ENCODE assay signal across 1 cellular context in the genomic region with DNA sequence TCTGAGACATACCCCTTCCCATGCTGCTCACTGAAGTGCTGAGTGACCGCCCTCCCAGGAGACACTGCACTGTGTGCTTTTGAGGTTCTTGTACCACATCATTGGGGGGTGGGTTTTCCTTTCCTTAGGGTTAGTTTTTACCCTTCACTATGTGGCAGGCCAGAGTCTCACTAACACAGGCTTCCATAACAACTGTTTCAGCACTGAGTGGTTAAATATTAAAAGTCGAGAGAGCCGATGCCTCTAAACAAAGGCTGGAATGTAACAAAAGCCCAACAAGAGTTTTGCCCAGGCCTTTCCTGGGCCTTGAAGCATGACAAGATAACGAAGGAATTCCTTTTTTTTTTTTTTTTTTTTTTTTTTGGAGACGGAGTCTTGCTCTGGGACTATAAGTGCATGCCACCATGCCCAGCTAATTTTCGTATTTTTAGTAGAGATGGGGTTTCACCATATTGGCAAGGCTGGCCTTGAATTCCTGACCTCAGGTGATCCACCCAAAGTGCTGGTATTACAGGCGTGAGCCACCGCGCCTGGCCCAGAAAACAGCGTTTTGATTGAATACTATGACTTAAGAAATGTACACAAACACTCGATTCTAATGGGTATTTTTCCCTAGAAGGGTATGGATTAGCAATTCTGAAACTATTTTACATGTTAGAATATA.
TF ChIP-seq lines count a peak whose summit lies in the region.

No MANE protein-coding gene starts in this region.

TF ChIP-seq in GM23338, 12 proteins besides CTCF, POLR2A, EP300 and RAD21 (continued from another document):
- TF ChIP-seq, protein P1, sequence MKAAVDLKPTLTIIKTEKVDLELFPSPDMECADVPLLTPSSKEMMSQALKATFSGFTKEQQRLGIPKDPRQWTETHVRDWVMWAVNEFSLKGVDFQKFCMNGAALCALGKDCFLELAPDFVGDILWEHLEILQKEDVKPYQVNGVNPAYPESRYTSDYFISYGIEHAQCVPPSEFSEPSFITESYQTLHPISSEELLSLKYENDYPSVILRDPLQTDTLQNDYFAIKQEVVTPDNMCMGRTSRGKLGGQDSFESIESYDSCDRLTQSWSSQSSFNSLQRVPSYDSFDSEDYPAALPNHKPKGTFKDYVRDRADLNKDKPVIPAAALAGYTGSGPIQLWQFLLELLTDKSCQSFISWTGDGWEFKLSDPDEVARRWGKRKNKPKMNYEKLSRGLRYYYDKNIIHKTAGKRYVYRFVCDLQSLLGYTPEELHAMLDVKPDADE (IDR thresholded peaks at IDR 0.05): no peak
- TF ChIP-seq ZNF331 (CRISPR knock-in tag; IDR thresholded peaks at IDR 0.05; ENCODE audit: low read depth): no peak
- TF ChIP-seq STAT1 (IDR thresholded peaks at IDR 0.05; ENCODE audit: unreplicated experiment): no peak
- TF ChIP-seq NANOG (IDR thresholded peaks at IDR 0.05; ENCODE audit: borderline replicate concordance): no peak
- TF ChIP-seq, protein P2, sequence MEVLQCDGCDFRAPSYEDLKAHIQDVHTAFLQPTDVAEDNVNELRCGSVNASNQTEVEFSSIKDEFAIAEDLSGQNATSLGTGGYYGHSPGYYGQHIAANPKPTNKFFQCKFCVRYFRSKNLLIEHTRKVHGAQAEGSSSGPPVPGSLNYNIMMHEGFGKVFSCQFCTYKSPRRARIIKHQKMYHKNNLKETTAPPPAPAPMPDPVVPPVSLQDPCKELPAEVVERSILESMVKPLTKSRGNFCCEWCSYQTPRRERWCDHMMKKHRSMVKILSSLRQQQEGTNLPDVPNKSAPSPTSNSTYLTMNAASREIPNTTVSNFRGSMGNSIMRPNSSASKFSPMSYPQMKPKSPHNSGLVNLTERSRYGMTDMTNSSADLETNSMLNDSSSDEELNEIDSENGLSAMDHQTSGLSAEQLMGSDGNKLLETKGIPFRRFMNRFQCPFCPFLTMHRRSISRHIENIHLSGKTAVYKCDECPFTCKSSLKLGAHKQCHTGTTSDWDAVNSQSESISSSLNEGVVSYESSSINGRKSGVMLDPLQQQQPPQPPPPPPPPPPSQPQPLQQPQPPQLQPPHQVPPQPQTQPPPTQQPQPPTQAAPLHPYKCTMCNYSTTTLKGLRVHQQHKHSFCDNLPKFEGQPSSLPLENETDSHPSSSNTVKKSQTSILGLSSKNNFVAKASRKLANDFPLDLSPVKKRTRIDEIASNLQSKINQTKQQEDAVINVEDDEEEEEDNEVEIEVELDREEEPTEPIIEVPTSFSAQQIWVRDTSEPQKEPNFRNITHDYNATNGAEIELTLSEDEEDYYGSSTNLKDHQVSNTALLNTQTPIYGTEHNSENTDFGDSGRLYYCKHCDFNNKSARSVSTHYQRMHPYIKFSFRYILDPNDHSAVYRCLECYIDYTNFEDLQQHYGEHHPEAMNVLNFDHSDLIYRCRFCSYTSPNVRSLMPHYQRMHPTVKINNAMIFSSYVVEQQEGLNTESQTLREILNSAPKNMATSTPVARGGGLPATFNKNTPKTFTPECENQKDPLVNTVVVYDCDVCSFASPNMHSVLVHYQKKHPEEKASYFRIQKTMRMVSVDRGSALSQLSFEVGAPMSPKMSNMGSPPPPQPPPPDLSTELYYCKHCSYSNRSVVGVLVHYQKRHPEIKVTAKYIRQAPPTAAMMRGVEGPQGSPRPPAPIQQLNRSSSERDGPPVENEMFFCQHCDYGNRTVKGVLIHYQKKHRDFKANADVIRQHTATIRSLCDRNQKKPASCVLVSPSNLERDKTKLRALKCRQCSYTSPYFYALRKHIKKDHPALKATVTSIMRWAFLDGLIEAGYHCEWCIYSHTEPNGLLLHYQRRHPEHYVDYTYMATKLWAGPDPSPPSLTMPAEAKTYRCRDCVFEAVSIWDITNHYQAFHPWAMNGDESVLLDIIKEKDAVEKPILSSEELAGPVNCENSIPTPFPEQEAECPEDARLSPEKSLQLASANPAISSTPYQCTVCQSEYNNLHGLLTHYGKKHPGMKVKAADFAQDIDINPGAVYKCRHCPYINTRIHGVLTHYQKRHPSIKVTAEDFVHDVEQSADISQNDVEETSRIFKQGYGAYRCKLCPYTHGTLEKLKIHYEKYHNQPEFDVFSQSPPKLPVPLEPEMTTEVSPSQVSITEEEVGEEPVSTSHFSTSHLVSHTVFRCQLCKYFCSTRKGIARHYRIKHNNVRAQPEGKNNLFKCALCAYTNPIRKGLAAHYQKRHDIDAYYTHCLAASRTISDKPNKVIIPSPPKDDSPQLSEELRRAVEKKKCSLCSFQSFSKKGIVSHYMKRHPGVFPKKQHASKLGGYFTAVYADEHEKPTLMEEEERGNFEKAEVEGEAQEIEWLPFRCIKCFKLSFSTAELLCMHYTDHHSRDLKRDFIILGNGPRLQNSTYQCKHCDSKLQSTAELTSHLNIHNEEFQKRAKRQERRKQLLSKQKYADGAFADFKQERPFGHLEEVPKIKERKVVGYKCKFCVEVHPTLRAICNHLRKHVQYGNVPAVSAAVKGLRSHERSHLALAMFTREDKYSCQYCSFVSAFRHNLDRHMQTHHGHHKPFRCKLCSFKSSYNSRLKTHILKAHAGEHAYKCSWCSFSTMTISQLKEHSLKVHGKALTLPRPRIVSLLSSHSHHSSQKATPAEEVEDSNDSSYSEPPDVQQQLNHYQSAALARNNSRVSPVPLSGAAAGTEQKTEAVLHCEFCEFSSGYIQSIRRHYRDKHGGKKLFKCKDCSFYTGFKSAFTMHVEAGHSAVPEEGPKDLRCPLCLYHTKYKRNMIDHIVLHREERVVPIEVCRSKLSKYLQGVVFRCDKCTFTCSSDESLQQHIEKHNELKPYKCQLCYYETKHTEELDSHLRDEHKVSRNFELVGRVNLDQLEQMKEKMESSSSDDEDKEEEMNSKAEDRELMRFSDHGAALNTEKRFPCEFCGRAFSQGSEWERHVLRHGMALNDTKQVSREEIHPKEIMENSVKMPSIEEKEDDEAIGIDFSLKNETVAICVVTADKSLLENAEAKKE (CRISPR knock-in tag; IDR thresholded peaks at IDR 0.05): no peak
- no peak for TF ChIP-seq EZH2 (IDR thresholded peaks at IDR 0.05; ENCODE audit: low read depth, unreplicated experiment)
- TF ChIP-seq EZH2phosphoT487 (IDR thresholded peaks at IDR 0.05; ENCODE audit: unreplicated experiment): no peak
